17 cellular contexts compared by ENCODE assay signal in the genomic region with DNA sequence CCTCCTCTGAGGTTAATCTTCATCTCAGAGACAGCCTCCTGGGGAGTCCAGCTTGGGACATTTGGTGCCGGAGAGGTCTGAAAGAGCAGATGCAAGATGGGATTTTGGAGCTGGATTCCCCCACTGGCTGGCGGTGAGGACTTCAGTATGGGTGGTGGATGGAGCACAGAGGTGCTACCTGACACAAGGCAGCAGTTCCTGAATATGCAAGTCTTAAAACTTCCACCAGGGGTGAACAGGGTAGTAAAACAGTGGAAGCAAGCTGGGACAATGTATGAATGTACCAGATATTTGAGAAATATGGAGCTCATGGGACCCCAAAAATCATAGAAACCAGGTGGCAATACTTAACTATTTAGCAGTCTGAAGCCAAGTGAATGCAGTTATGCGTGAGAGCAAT. TPM values are rescaled to one million over a fixed set of nuclear protein-coding genes. Genes with fewer than 3 reads are reported as not detected.
DNase-seq lines count a peak whose midpoint lies in the region; ATAC-seq, FAIRE-seq and TF ChIP-seq lines count a peak whose summit lies in the region.
"Had no signal": no experiment of that assay in that cellular context is flagged by ENCODE, and none has a peak within 500 bp of the region (broad histone marks: within the 10 kb centered on the region; RNA-seq: fewer than 3 reads in every experiment).

No MANE protein-coding gene starts in this region.

- in situ Hi-C loops in HepG2 (cut with HindIII; ENCODE audit: extremely low pct_ligation_motif_present, low pct_unique_long_range_greater_than_20kb), result no loop called here

- H3K9me3 ChIP-seq in HepG2 (ENCODE audit: low read length) (no peaks in the 10 kb centered on the region), right lobe of liver (no peaks in the 10 kb centered on the region)
- H3K9me3 ChIP-seq: Peyer's patch had no signal

- BruUV-seq in HepG2 (replicated peaks; lab: Mats Ljungman, UMichigan), result no TSS peak

- 38% methylated on average over 3 of the region's 3 CpGs for WGBS in HepG2 (ENCODE audit: low lambda C conversion rate)
- WGBS in right lobe of liver (ENCODE audit: insufficient coverage, low coverage, low lambda C conversion rate, missing lambda C conversion rate), result 59% methylated on average over 3 of the region's 3 CpGs

- TF ChIP-seq RAD21 in HepG2 (CRISPR knock-in tag; IDR thresholded peaks at IDR 0.05), result no peak

- POLR2A ChIA-PET in HepG2 (lab: Yijun Ruan, JAX), result no interaction called here

- no peak overlapping the region for H3K27ac ChIP-seq in HepG2 (ENCODE audit: extremely low read length, insufficient read depth, low read length)
- H3K27ac ChIP-seq in right lobe of liver, result no peak overlapping the region
- H3K27ac ChIP-seq: GM23248, Peyer's patch had no signal

- CTCF ChIA-PET in HepG2 (lab: Yijun Ruan, JAX; ENCODE audit: low intra/inter-chr PET ratio, low total read pairs), result no interaction called here

- TF ChIP-seq CTCF in HepG2 (CRISPR knock-in tag; IDR thresholded peaks at IDR 0.05) (no peak), right lobe of liver (IDR thresholded peaks at IDR 0.05) (no peak), epithelial cell of esophagus (IDR thresholded peaks at IDR 0.05; ENCODE audit: insufficient read depth, low read depth, low read length, missing control alignments) (peak; percentile 9)

- peaks cover 1% of the 10 kb centered on the region for H3K79me2 ChIP-seq in HepG2 (ENCODE audit: insufficient read depth, low read length)

- no peak for DNase-seq in HepG2 (ENCODE audit: low spot score)
- DNase-seq in right lobe of liver, result no peak
- peak; percentile 36 for DNase-seq in NAMALWA (ENCODE audit: low spot score)
- no peak for DNase-seq in epithelial cell of esophagus (ENCODE audit: low read depth)
- no peak for DNase-seq in stimulated activated CD4-positive, alpha-beta T cell treated with anti-CD3 and anti-CD28 coated beads, Interleukin-12 subunit alpha, Interleukin-12 subunit beta, amount 100 ng/mL, for 4 hours
- DNase-seq: C1 segment of cervical spinal cord, COR-L47, DMS153, GM23248, NCI-H1092 treated with DMSO at 0.1 percent for 48 hours, NCI-H1694 treated with DMSO at 0.1 percent for 48 hours, NCI-H748 treated with DMSO at 0.1 percent for 48 hours, Peyer's patch, SHP77 treated with DMSO at 0.1 percent for 48 hours had no signal

- TF ChIP-seq EP300 in HepG2 (IDR thresholded peaks at IDR 0.05; ENCODE audit: low read depth in 2 of 2, low read length in 2 of 2), result no peak
- TF ChIP-seq EP300 in HepG2 (CRISPR knock-in tag; IDR thresholded peaks at IDR 0.05; ENCODE audit: borderline replicate concordance), result no peak

- H3K4me3 ChIP-seq in HepG2 (replicated peaks in 1 of 3; ENCODE audit: insufficient read depth in 1 of 3, low read depth in 2 of 3, low read length in 3 of 3) (no peak overlapping the region), right lobe of liver (no peak overlapping the region), epithelial cell of esophagus (ENCODE audit: low read length) (no peak overlapping the region)
- H3K4me3 ChIP-seq: GM23248, Peyer's patch had no signal

- no peak for FAIRE-seq in HepG2 (lab: Jason Lieb, UNC)

- H3K4me2 ChIP-seq in HepG2 (ENCODE audit: low read depth, low read length), result no peak overlapping the region

- H2AFZ ChIP-seq in HepG2 (ENCODE audit: low read length), result no peak overlapping the region
- H2AFZ ChIP-seq: GM23248 had no signal

- no peaks in the 10 kb centered on the region for H4K20me1 ChIP-seq in HepG2 (ENCODE audit: insufficient read depth, low read length)

- H3K36me3 ChIP-seq in HepG2 (replicated peaks in 1 of 2; ENCODE audit: control insufficient read depth in 1 of 2, insufficient read depth in 2 of 2, low read length in 2 of 2) (no peaks in the 10 kb centered on the region), right lobe of liver (no peaks in the 10 kb centered on the region)

- H3K9ac ChIP-seq in HepG2 (ENCODE audit: insufficient read depth, low read depth, low read length), result no peak overlapping the region
- H3K9ac ChIP-seq: GM23248 had no signal

- peak; percentile 57 for ATAC-seq in HepG2
- ATAC-seq in right lobe of liver, result no peak
- no peak for ATAC-seq in HG03520 (IDR thresholded peaks at IDR 0.05; ENCODE audit: unreplicated experiment)
- no peak for ATAC-seq in HG03354 (IDR thresholded peaks at IDR 0.05; ENCODE audit: poor library complexity, severe bottlenecking, unreplicated experiment)
- ATAC-seq in HG02759 (IDR thresholded peaks at IDR 0.05; ENCODE audit: unreplicated experiment), result no peak

- H3K4me1 ChIP-seq in HepG2 (ENCODE audit: insufficient read depth, low read length) (peaks cover 53% of the 10 kb centered on the region), right lobe of liver (no peaks in the 10 kb centered on the region)

- TF ChIP-seq POLR2A in HepG2 (IDR thresholded peaks at IDR 0.05; ENCODE audit: insufficient read depth in 1 of 2, low read depth in 2 of 2, low read length in 2 of 2) (no peak), right lobe of liver (IDR thresholded peaks at IDR 0.05) (no peak)

- intact Hi-C loops in HepG2 (cut with micrococcal nuclease; ENCODE audit: unreplicated experiment) (no loop called here), right lobe of liver (cut with DNase I) (no loop called here)

- H3K27me3 ChIP-seq in HepG2 (ENCODE audit: control insufficient read depth in 1 of 2, insufficient read depth in 2 of 2, low read length in 2 of 2), result no peaks in the 10 kb centered on the region; a peak in 1 of 5 replicates
- no peaks in the 10 kb centered on the region for H3K27me3 ChIP-seq in right lobe of liver
- H3K27me3 ChIP-seq: Peyer's patch had no signal

RNA-seq across cellular contexts. Expression of a gene that starts 4.8 kb away (rescaled TPM):
- total RNA-seq in HepG2 (2016; rRNA removed; fragmentation: Illumina TruSeq; extraction: Trizol), result 2.9 TPM in 2 replicates
- total RNA-seq in HepG2 (2016; cell fraction: cytosol; rRNA removed; fragmentation: Illumina TruSeq; extraction: Trizol; ENCODE audit: low read depth), result 0.35 and 0.40 TPM in 2 replicates
- total RNA-seq in HepG2 (2016; cell fraction: insoluble cytoplasmic fraction; rRNA removed; fragmentation: Illumina TruSeq; extraction: Trizol), result 2.5 and 2.6 TPM in 2 replicates
- 1.9 and 2.1 TPM in 2 replicates for total RNA-seq in HepG2 (2016; cell fraction: membrane; rRNA removed; fragmentation: Illumina TruSeq; extraction: Trizol)
- 4.4 TPM in 2 replicates for total RNA-seq in HepG2 (2016; cell fraction: nucleus; rRNA removed; fragmentation: Illumina TruSeq; extraction: Trizol)
- polyA plus RNA-seq in HepG2 (2011; rRNA removed), result 1.4 and 1.7 TPM in 2 replicates
- polyA plus RNA-seq in HepG2 (2011; cell fraction: cytosol; rRNA removed), result 0.83 and 1.2 TPM in 2 replicates
- 1.3 and 1.4 TPM in 2 replicates for polyA plus RNA-seq in HepG2 (2011; cell fraction: nucleus; rRNA removed)
- polyA plus RNA-seq in HepG2 (2012), result 3.9 and 4.1 TPM in 2 replicates
- polyA plus RNA-seq in HepG2 (2016; cell fraction: cytosol; fragmentation: Illumina TruSeq; extraction: Trizol; ENCODE audit: low read depth), result 0.37 and 0.44 TPM in 2 replicates
- 5.2 and 6.4 TPM in 2 replicates for polyA plus RNA-seq in HepG2 (2016; cell fraction: insoluble cytoplasmic fraction; fragmentation: Illumina TruSeq; extraction: Trizol; ENCODE audit: low read depth)
- polyA plus RNA-seq in HepG2 (2016; cell fraction: membrane; fragmentation: Illumina TruSeq; extraction: Trizol; ENCODE audit: low read depth), result 1.3 and 1.7 TPM in 2 replicates
- 5.2 and 5.9 TPM in 2 replicates for polyA plus RNA-seq in HepG2 (2016; cell fraction: nucleus; fragmentation: Illumina TruSeq; extraction: Trizol; ENCODE audit: insufficient read depth, low read depth)
- 1.3 and 2.4 TPM in 2 replicates for polyA minus RNA-seq in HepG2 (2011; rRNA and poly(A)+ RNA removed; ENCODE audit: low replicate concordance)
- 1.5 and 2.0 TPM in 2 replicates for polyA minus RNA-seq in HepG2 (2011; cell fraction: cytosol; rRNA and poly(A)+ RNA removed)
- polyA minus RNA-seq in HepG2 (2011; cell fraction: nucleus; rRNA and poly(A)+ RNA removed), result 6.8 and 7.2 TPM in 2 replicates
- total RNA-seq in right lobe of liver, result 1 to 10 TPM; 1.9 to 3.5 (median 3.0) TPM

RNA-seq across cellular contexts. Expression of a gene that starts 25.5 kb away (rescaled TPM):
- total RNA-seq in HepG2 (2016; rRNA removed; fragmentation: Illumina TruSeq; extraction: Trizol) (416 and 578 TPM in 2 replicates), right lobe of liver (100 to 1,000 TPM; 177 to 376 (median 210) TPM)
- total RNA-seq in HepG2 (2016; cell fraction: cytosol; rRNA removed; fragmentation: Illumina TruSeq; extraction: Trizol; ENCODE audit: low read depth), result 310 and 312 TPM in 2 replicates
- 377 and 636 TPM in 2 replicates for total RNA-seq in HepG2 (2016; cell fraction: insoluble cytoplasmic fraction; rRNA removed; fragmentation: Illumina TruSeq; extraction: Trizol)
- 216 and 241 TPM in 2 replicates for total RNA-seq in HepG2 (2016; cell fraction: membrane; rRNA removed; fragmentation: Illumina TruSeq; extraction: Trizol)
- 154 and 197 TPM in 2 replicates for total RNA-seq in HepG2 (2016; cell fraction: nucleus; rRNA removed; fragmentation: Illumina TruSeq; extraction: Trizol)
- 306 and 407 TPM in 2 replicates for polyA plus RNA-seq in HepG2 (2011; rRNA removed)
- 194 and 253 TPM in 2 replicates for polyA plus RNA-seq in HepG2 (2011; cell fraction: cytosol; rRNA removed)
- 103 and 113 TPM in 2 replicates for polyA plus RNA-seq in HepG2 (2011; cell fraction: nucleus; rRNA removed)
- polyA plus RNA-seq in HepG2 (2012), result 284 and 407 TPM in 2 replicates
- 133 and 146 TPM in 2 replicates for polyA plus RNA-seq in HepG2 (2016; cell fraction: cytosol; fragmentation: Illumina TruSeq; extraction: Trizol; ENCODE audit: low read depth)
- 505 and 556 TPM in 2 replicates for polyA plus RNA-seq in HepG2 (2016; cell fraction: insoluble cytoplasmic fraction; fragmentation: Illumina TruSeq; extraction: Trizol; ENCODE audit: low read depth)
- 146 and 154 TPM in 2 replicates for polyA plus RNA-seq in HepG2 (2016; cell fraction: membrane; fragmentation: Illumina TruSeq; extraction: Trizol; ENCODE audit: low read depth)
- polyA plus RNA-seq in HepG2 (2016; cell fraction: nucleus; fragmentation: Illumina TruSeq; extraction: Trizol; ENCODE audit: insufficient read depth, low read depth), result 214 and 230 TPM in 2 replicates
- polyA minus RNA-seq in HepG2 (2011; rRNA and poly(A)+ RNA removed; ENCODE audit: low replicate concordance), result 118 and 140 TPM in 2 replicates
- 138 and 142 TPM in 2 replicates for polyA minus RNA-seq in HepG2 (2011; cell fraction: cytosol; rRNA and poly(A)+ RNA removed)
- polyA minus RNA-seq in HepG2 (2011; cell fraction: nucleus; rRNA and poly(A)+ RNA removed), result 96.7 and 139 TPM in 2 replicates

RNA-seq across cellular contexts. Expression of a gene that starts 25.7 kb away (rescaled TPM):
- total RNA-seq in HepG2 (2016; rRNA removed; fragmentation: Illumina TruSeq; extraction: Trizol), result 23.2 and 34.6 TPM in 2 replicates
- 6.2 and 6.5 TPM in 2 replicates for total RNA-seq in HepG2 (2016; cell fraction: cytosol; rRNA removed; fragmentation: Illumina TruSeq; extraction: Trizol; ENCODE audit: low read depth)
- total RNA-seq in HepG2 (2016; cell fraction: insoluble cytoplasmic fraction; rRNA removed; fragmentation: Illumina TruSeq; extraction: Trizol), result 23.1 and 32.6 TPM in 2 replicates
- 4.8 and 7.1 TPM in 2 replicates for total RNA-seq in HepG2 (2016; cell fraction: membrane; rRNA removed; fragmentation: Illumina TruSeq; extraction: Trizol)
- total RNA-seq in HepG2 (2016; cell fraction: nucleus; rRNA removed; fragmentation: Illumina TruSeq; extraction: Trizol), result 13.7 and 13.9 TPM in 2 replicates
- 3.8 and 4.9 TPM in 2 replicates for polyA plus RNA-seq in HepG2 (2011; rRNA removed)
- 0.99 and 1.8 TPM in 2 replicates for polyA plus RNA-seq in HepG2 (2011; cell fraction: cytosol; rRNA removed)
- polyA plus RNA-seq in HepG2 (2011; cell fraction: nucleus; rRNA removed), result 3.1 and 4.2 TPM in 2 replicates
- polyA plus RNA-seq in HepG2 (2012), result 7.4 and 9.5 TPM in 2 replicates
- 2.2 and 2.8 TPM in 2 replicates for polyA plus RNA-seq in HepG2 (2016; cell fraction: cytosol; fragmentation: Illumina TruSeq; extraction: Trizol; ENCODE audit: low read depth)
- 37.5 and 38.1 TPM in 2 replicates for polyA plus RNA-seq in HepG2 (2016; cell fraction: insoluble cytoplasmic fraction; fragmentation: Illumina TruSeq; extraction: Trizol; ENCODE audit: low read depth)
- 2.8 and 5.0 TPM in 2 replicates for polyA plus RNA-seq in HepG2 (2016; cell fraction: membrane; fragmentation: Illumina TruSeq; extraction: Trizol; ENCODE audit: low read depth)
- 28.2 and 28.5 TPM in 2 replicates for polyA plus RNA-seq in HepG2 (2016; cell fraction: nucleus; fragmentation: Illumina TruSeq; extraction: Trizol; ENCODE audit: insufficient read depth, low read depth)
- polyA minus RNA-seq in HepG2 (2011; rRNA and poly(A)+ RNA removed; ENCODE audit: low replicate concordance), result 1.4 and 2.1 TPM in 2 replicates
- 0.79 and 3.4 TPM in 2 replicates for polyA minus RNA-seq in HepG2 (2011; cell fraction: cytosol; rRNA and poly(A)+ RNA removed)
- polyA minus RNA-seq in HepG2 (2011; cell fraction: nucleus; rRNA and poly(A)+ RNA removed), result 15.2 and 16.6 TPM in 2 replicates
- total RNA-seq in right lobe of liver, result 1 to 10 TPM; 2.3 to 4.3 (median 3.4) TPM
